12 cellular contexts compared by ENCODE assay signal in genomic region chr20:2820896-2821869, GRCh38. TPM values are rescaled to one million over a fixed set of nuclear protein-coding genes. Genes with fewer than 3 reads are reported as not detected.
DNase-seq lines count a peak whose midpoint lies in the region; ATAC-seq and TF ChIP-seq lines count a peak whose summit lies in the region.
"Had no signal": no experiment of that assay in that cellular context is flagged by ENCODE, and none has a peak within 500 bp of the region (broad histone marks: within the 10 kb centered on the region; RNA-seq: fewer than 3 reads in every experiment).

No MANE protein-coding gene starts in this region.

- H3K27me3 Mint-ChIP-seq in activated T-cell treated with anti-CD3 and anti-CD28 coated beads, Interleukin-2, amount 50 U/mL, for 24 hours: peaks cover 23% of the 10 kb centered on the region
- H3K27me3 Mint-ChIP-seq in activated B cell treated with CpG ODN at 0.5 μM for 24 hours: peaks cover 38% of the 10 kb centered on the region
- H3K27me3 Mint-ChIP-seq in stimulated activated naive CD8-positive, alpha-beta T cell treated with anti-CD3 and anti-CD28 coated beads, Interleukin-15, amount 100 ng/mL, for 72 hours: peaks cover 46% of the 10 kb centered on the region

- H3K4me1 Mint-ChIP-seq in activated T-cell treated with anti-CD3 and anti-CD28 coated beads, Interleukin-2, amount 50 U/mL, for 24 hours (ENCODE audit: low read depth): peaks cover 24% of the 10 kb centered on the region
- H3K4me1 Mint-ChIP-seq in activated B cell treated with CpG ODN at 0.5 μM for 24 hours: peaks cover 2% of the 10 kb centered on the region
- peaks cover 33% of the 10 kb centered on the region for H3K4me1 Mint-ChIP-seq in stimulated activated naive CD8-positive, alpha-beta T cell treated with anti-CD3 and anti-CD28 coated beads, Interleukin-15, amount 100 ng/mL, for 72 hours

- H3K27ac Mint-ChIP-seq in activated T-cell treated with anti-CD3 and anti-CD28 coated beads, Interleukin-2, amount 50 U/mL, for 24 hours: no peak overlapping the region
- peak overlapping the region; percentile 24 for H3K27ac Mint-ChIP-seq in activated B cell treated with CpG ODN at 0.5 μM for 24 hours
- no peak overlapping the region for H3K27ac Mint-ChIP-seq in stimulated activated naive CD8-positive, alpha-beta T cell treated with anti-CD3 and anti-CD28 coated beads, Interleukin-15, amount 100 ng/mL, for 72 hours

- intact Hi-C loops in activated B cell treated with CpG ODN at 0.5 μM for 24 hours (cut with micrococcal nuclease): no loop called here

- ATAC-seq in activated B cell treated with CpG ODN at 0.5 μM for 24 hours (ENCODE audit: low read depth) (no peak), HG03135 (IDR thresholded peaks at IDR 0.05; ENCODE audit: unreplicated experiment) (no peak), GM18868 (IDR thresholded peaks at IDR 0.05; ENCODE audit: unreplicated experiment) (no peak)
- ATAC-seq in stimulated activated naive CD8-positive, alpha-beta T cell treated with anti-CD3 and anti-CD28 coated beads, Interleukin-15, amount 100 ng/mL, for 72 hours: peak; percentile 46

- DNase-seq in activated T-cell treated with anti-CD3 and anti-CD28 coated beads, Interleukin-2, amount 50 U/mL, for 24 hours: no peak
- DNase-seq in activated T-cell treated with anti-CD3 and anti-CD28 coated beads, Interleukin-2, amount 50 U/mL, for 48 hours: no peak
- no peak for DNase-seq in activated B cell treated with CpG ODN at 0.5 μM for 24 hours
- peak; percentile 31 for DNase-seq in iPS-NIHi7 (ENCODE audit: extremely low spot score)
- DNase-seq in stimulated activated naive CD8-positive, alpha-beta T cell treated with anti-CD3 and anti-CD28 coated beads, Interleukin-15, amount 100 ng/mL, for 72 hours: no peak
- DNase-seq in activated gamma-delta T cell (lab: John Stamatoyannopoulos, UW): no peak
- DNase-seq: mammary epithelial cell, MG63, NCI-H510A, SW 1271 had no signal

- CTCF ChIA-PET in activated B cell treated with CpG ODN at 0.5 μM for 24 hours (lab: Charles Lee): no interaction called here

- POLR2A ChIA-PET in activated B cell treated with CpG ODN at 0.5 μM for 24 hours (lab: Charles Lee): interaction anchor here (1.6 kb wide), 1 partner anchor 19 kb away, joined by 7 read pairs; the partner anchor contains the start of genes PCED1A and VPS16

- no peaks in the 10 kb centered on the region for H3K9me3 Mint-ChIP-seq in activated T-cell treated with anti-CD3 and anti-CD28 coated beads, Interleukin-2, amount 50 U/mL, for 24 hours
- no peaks in the 10 kb centered on the region for H3K9me3 Mint-ChIP-seq in activated B cell treated with CpG ODN at 0.5 μM for 24 hours
- H3K9me3 Mint-ChIP-seq in stimulated activated naive CD8-positive, alpha-beta T cell treated with anti-CD3 and anti-CD28 coated beads, Interleukin-15, amount 100 ng/mL, for 72 hours: no peaks in the 10 kb centered on the region

- H3K36me3 Mint-ChIP-seq in activated T-cell treated with anti-CD3 and anti-CD28 coated beads, Interleukin-2, amount 50 U/mL, for 24 hours (ENCODE audit: low read depth): no peaks in the 10 kb centered on the region
- H3K36me3 Mint-ChIP-seq in activated B cell treated with CpG ODN at 0.5 μM for 24 hours (ENCODE audit: low read depth): no peaks in the 10 kb centered on the region

- peak overlapping the region; percentile 53 for H3K4me3 Mint-ChIP-seq in activated T-cell treated with anti-CD3 and anti-CD28 coated beads, Interleukin-2, amount 50 U/mL, for 24 hours
- H3K4me3 Mint-ChIP-seq in activated B cell treated with CpG ODN at 0.5 μM for 24 hours: no peak overlapping the region
- H3K4me3 Mint-ChIP-seq in stimulated activated naive CD8-positive, alpha-beta T cell treated with anti-CD3 and anti-CD28 coated beads, Interleukin-15, amount 100 ng/mL, for 72 hours: peak overlapping the region; percentile 51 to 53

- TF ChIP-seq CTCF in activated B cell treated with CpG ODN at 0.5 μM for 24 hours (IDR thresholded peaks at IDR 0.05): no peak

RNA-seq across cellular contexts. Expression of gene TMEM239, which starts 5.0 kb away (rescaled TPM):
- total RNA-seq in activated B cell treated with CpG ODN at 0.5 μM for 24 hours: not detected in 2 replicates
- total RNA-seq: mammary epithelial cell had no signal

RNA-seq across cellular contexts. Expression of gene C20orf141, which starts 6.4 kb away (rescaled TPM):
- total RNA-seq in activated B cell treated with CpG ODN at 0.5 μM for 24 hours: not detected in 2 replicates
- total RNA-seq: mammary epithelial cell had no signal

RNA-seq across cellular contexts. Expression of gene PCED1A, which starts 19.3 kb away (rescaled TPM):
- 53.2 and 59.1 TPM in 2 replicates for total RNA-seq in activated B cell treated with CpG ODN at 0.5 μM for 24 hours

RNA-seq across cellular contexts. Expression of gene VPS16, which starts 19.4 kb away (rescaled TPM):
- 54.7 and 56.9 TPM in 2 replicates for total RNA-seq in activated B cell treated with CpG ODN at 0.5 μM for 24 hours

RNA-seq across cellular contexts. Expression of gene CPXM1, which starts 20.8 kb away (rescaled TPM):
- total RNA-seq in activated B cell treated with CpG ODN at 0.5 μM for 24 hours: 8.5 and 9.8 TPM in 2 replicates
